Comparison of ENCODE assay signal across 11 cellular contexts in the genomic region with DNA sequence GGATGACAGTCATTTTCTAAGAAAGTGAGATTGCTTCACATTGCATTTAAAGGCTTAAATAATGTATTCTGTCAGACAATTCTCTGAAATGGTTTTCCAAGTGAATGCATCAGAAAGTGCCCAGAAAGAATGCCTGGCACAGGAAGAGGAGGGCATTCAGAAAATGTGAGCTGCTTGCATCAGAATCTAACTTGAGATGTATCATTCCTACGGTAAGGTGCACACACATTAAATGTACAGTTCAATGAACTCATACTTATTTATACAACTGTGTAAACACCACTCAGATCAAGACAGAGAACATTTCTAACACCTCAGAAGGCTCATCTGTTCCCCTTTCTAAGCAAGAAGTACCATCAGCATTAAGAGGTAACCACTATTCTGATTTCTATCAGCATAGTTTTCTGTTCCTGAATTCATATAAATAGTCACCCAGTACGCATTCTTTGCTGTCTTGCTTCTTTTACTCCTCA.
A peak's percentile ranks its signal among the peaks of the same experiment; 100 is the strongest.
DNase-seq lines count a peak whose midpoint lies in the region; ATAC-seq, FAIRE-seq and TF ChIP-seq lines count a peak whose summit lies in the region.
"Had no signal": no experiment of that assay in that cellular context is flagged by ENCODE, and none has a peak within 500 bp of the region (broad histone marks: within the 10 kb centered on the region; RNA-seq: fewer than 3 reads in every experiment).

No MANE protein-coding gene starts in this region.

- H3K27ac Mint-ChIP-seq in Calu3 (ENCODE audit: unreplicated experiment): no peak overlapping the region
- H3K27ac Mint-ChIP-seq in CD4-positive, alpha-beta T cell: no peak overlapping the region

- H3K9me3 ChIP-seq in SU-DHL-6 (ENCODE audit: insufficient read depth, low read length) (no peaks in the 10 kb centered on the region), left ventricle myocardium inferior (replicated peaks) (peaks cover 11% of the 10 kb centered on the region)
- H3K9me3 ChIP-seq in CD4-positive, alpha-beta T cell (ENCODE audit: control insufficient read depth, low read length): no peaks in the 10 kb centered on the region

- ATAC-seq in GM19328 (IDR thresholded peaks at IDR 0.05; ENCODE audit: unreplicated experiment) (peak; percentile 87), HG02884 (IDR thresholded peaks at IDR 0.05; ENCODE audit: unreplicated experiment) (peak; percentile 89)
- no peak for ATAC-seq in CD4-positive, alpha-beta T cell (ENCODE audit: poor library complexity)

- TF ChIP-seq POLR2A in GM12892 (IDR thresholded peaks at IDR 0.05; ENCODE audit: low read depth, low read length): no peak

- H3K27ac ChIP-seq in SU-DHL-6 (ENCODE audit: low read depth, low read length) (peak overlapping the region; percentile 43), left ventricle myocardium inferior (replicated peaks) (no peak overlapping the region)
- no peak overlapping the region for H3K27ac ChIP-seq in CD4-positive, alpha-beta T cell (ENCODE audit: low read depth, low read length)

- H3K36me3 ChIP-seq in SU-DHL-6 (ENCODE audit: low read length) (no peaks in the 10 kb centered on the region), left ventricle myocardium inferior (no peaks in the 10 kb centered on the region)

- BruUV-seq in Calu3 (replicated peaks; lab: Mats Ljungman, UMichigan): no TSS peak

- H4K20me1 ChIP-seq in SU-DHL-6 (ENCODE audit: low read depth, low read length): no peaks in the 10 kb centered on the region

- 0 out of 2 replicates have a peak, but pooled peaks cover 3% of the 10 kb centered on the region for H3F3A ChIP-seq in SU-DHL-6 (ENCODE audit: insufficient read depth)

- H3K4me2 ChIP-seq in SU-DHL-6 (ENCODE audit: low read depth, low read length, poor library complexity, severe bottlenecking): peak overlapping the region; percentile 52

- no peaks in the 10 kb centered on the region for H3K36me3 Mint-ChIP-seq in Calu3 (ENCODE audit: insufficient read depth, unreplicated experiment)
- no peaks in the 10 kb centered on the region for H3K36me3 Mint-ChIP-seq in CD4-positive, alpha-beta T cell (ENCODE audit: low read depth)

- H3K4me3 ChIP-seq in SU-DHL-6 (ENCODE audit: insufficient read depth, low read length, poor library complexity, severe bottlenecking) (no peak overlapping the region), left ventricle myocardium inferior (no peak overlapping the region)

- DNase-seq in GM12892 (ENCODE audit: insufficient read length) (no peak), Calu3 (no peak), left ventricle myocardium inferior (no peak), C1 segment of cervical spinal cord (lab: John Stamatoyannopoulos, UW) (no peak)
- DNase-seq in CD4-positive, alpha-beta T cell: no peak
- DNase-seq: effector memory CD4-positive, alpha-beta T cell; NCI-H2081; SW 1271 had no signal

- peak; percentile 72 for FAIRE-seq in GM12892 (lab: Jason Lieb, UNC)

- no peaks in the 10 kb centered on the region for H3K4me1 Mint-ChIP-seq in Calu3 (ENCODE audit: low read depth, unreplicated experiment)
- H3K4me1 Mint-ChIP-seq in CD4-positive, alpha-beta T cell (ENCODE audit: low read depth): no peaks in the 10 kb centered on the region

- CTCF ChIA-PET in Calu3 (lab: Charles Lee): no interaction called here
- CTCF ChIA-PET in CD4-positive, alpha-beta T cell (lab: Charles Lee): interaction anchor here (0.7 kb wide), 1 partner anchor 9 kb away, joined by 3 read pairs; no protein-coding TSS in a partner anchor

- POLR2A ChIA-PET in CD4-positive, alpha-beta T cell (lab: Charles Lee): no interaction called here

- H2AFZ ChIP-seq in SU-DHL-6 (ENCODE audit: low read depth, low read length, severe bottlenecking): no peak overlapping the region

- no peak overlapping the region for H3K9ac ChIP-seq in SU-DHL-6 (ENCODE audit: low read length)

- no peaks in the 10 kb centered on the region for H3K9me2 ChIP-seq in SU-DHL-6 (replicated peaks; ENCODE audit: insufficient read depth, low read length)

- no peaks in the 10 kb centered on the region for H3K4me1 ChIP-seq in left ventricle myocardium inferior

- H3K79me2 ChIP-seq in SU-DHL-6 (ENCODE audit: insufficient read depth, low read length): no peaks in the 10 kb centered on the region

- no peaks in the 10 kb centered on the region for H3K27me3 Mint-ChIP-seq in Calu3 (ENCODE audit: unreplicated experiment)
- H3K27me3 Mint-ChIP-seq in CD4-positive, alpha-beta T cell: no peaks in the 10 kb centered on the region

- H3K9me3 Mint-ChIP-seq in Calu3 (ENCODE audit: low read depth, unreplicated experiment): peaks cover 14% of the 10 kb centered on the region
- peaks cover 10% of the 10 kb centered on the region for H3K9me3 Mint-ChIP-seq in CD4-positive, alpha-beta T cell

- TF ChIP-seq CTCF in SU-DHL-6 (IDR thresholded peaks at IDR 0.05; ENCODE audit: insufficient read depth, low read length, poor library complexity, severe bottlenecking) (no peak), Calu3 (IDR thresholded peaks at IDR 0.05; ENCODE audit: unreplicated experiment) (no peak), left ventricle myocardium inferior (IDR thresholded peaks at IDR 0.05; ENCODE audit: borderline replicate concordance) (no peak)
- TF ChIP-seq CTCF in CD4-positive, alpha-beta T cell (IDR thresholded peaks at IDR 0.05): no peak

- intact Hi-C loops in Calu3 (cut with micrococcal nuclease; ENCODE audit: unreplicated experiment): no loop called here
- intact Hi-C loops in left ventricle myocardium inferior (cut with micrococcal nuclease): no loop called here
- intact Hi-C loops in CD4-positive, alpha-beta T cell (cut with DNase I, micrococcal nuclease): no loop called here

- no peaks in the 10 kb centered on the region for H3K27me3 ChIP-seq in SU-DHL-6 (ENCODE audit: low read length)
- H3K27me3 ChIP-seq in left ventricle myocardium inferior (ENCODE audit: low read depth): no peaks in the 10 kb centered on the region
- no peaks in the 10 kb centered on the region for H3K27me3 ChIP-seq in CD4-positive, alpha-beta T cell (ENCODE audit: control insufficient read depth, insufficient read depth, low read length)

- H3K4me3 Mint-ChIP-seq in Calu3 (ENCODE audit: low read depth, unreplicated experiment): no peak overlapping the region
- H3K4me3 Mint-ChIP-seq in CD4-positive, alpha-beta T cell: no peak overlapping the region
